11 cellular contexts compared by ENCODE assay signal in the genomic region with DNA sequence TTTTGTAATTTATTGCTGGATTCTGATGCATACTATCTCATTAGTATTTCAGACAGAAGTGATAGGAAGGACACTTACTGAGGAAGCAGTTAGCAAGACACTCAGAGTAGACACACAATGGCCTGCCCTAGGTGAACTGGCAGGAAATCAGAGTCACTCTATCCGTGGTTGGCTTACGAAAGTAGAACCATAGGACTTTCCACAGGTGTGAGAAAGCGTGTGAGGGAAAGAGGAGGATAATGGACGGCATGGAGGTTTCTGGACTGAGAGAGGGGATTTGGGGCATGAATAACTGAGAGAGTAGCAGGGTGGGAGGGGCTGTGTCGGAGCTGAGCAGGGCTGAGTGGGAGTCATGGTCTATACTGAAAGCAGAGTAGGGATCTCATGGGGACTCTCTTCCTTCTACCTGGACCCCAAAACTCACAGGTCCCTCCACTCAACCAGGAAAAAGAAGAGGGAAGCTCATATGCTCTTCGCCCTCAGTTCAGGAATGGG. TPM values are rescaled to one million over a fixed set of nuclear protein-coding genes. Genes with fewer than 3 reads are reported as not detected.
DNase-seq lines count a peak whose midpoint lies in the region; ATAC-seq and TF ChIP-seq lines count a peak whose summit lies in the region.
"Had no signal": no experiment of that assay in that cellular context is flagged by ENCODE, and none has a peak within 500 bp of the region (broad histone marks: within the 10 kb centered on the region; RNA-seq: fewer than 3 reads in every experiment).

No MANE protein-coding gene starts in this region.

- peak in 1 of 2 donors; percentile 49 for ATAC-seq in natural killer cell treated with Interleukin-12 subunit alpha and Interleukin-12 subunit beta and Interleukin-15 and Interleukin-18, amount 100 ng/mL, for 72 hours
- ATAC-seq in left ventricle myocardium superior, result no peak
- ATAC-seq: K562 had no signal

- intact Hi-C loops in activated T-helper 2 cell treated with anti-CD3 and anti-CD28 coated beads, Interferon-gamma antibody, Interleukin-2, Interleukin-4, amounts not matched to agents 10 μg/mL and 5 μg/mL and 100 μg/mL, durations not matched to agents 14 hours and 24 hours and 36 hours (cut with micrococcal nuclease), result no loop called here
- intact Hi-C loops in left ventricle myocardium superior (cut with micrococcal nuclease), result no loop called here
- intact Hi-C loops in dorsolateral prefrontal cortex (cut with DNase I), result no loop called here

- H3K4me1 Mint-ChIP-seq in activated T-helper 2 cell treated with anti-CD3 and anti-CD28 coated beads, Interferon-gamma antibody, Interleukin-2, Interleukin-4, amounts not matched to agents 10 μg/mL and 5 μg/mL and 100 μg/mL, durations not matched to agents 14 hours and 24 hours and 36 hours (ENCODE audit: low read depth), result peaks cover 23% of the 10 kb centered on the region
- H3K4me1 Mint-ChIP-seq in natural killer cell treated with Interleukin-12 subunit alpha and Interleukin-12 subunit beta and Interleukin-15 and Interleukin-18, amount 100 ng/mL, for 72 hours (ENCODE audit: low read depth in 2 of 2), result peaks cover 16% of the 10 kb centered on the region in 2 donors

- peak; percentile 34 for DNase-seq in NCI-H510A treated with DMSO at 0.1 percent for 48 hours (lab: John Stamatoyannopoulos, UW)
- no peak for DNase-seq in NCI-H510A (lab: John Stamatoyannopoulos, UW)
- DNase-seq in NCI-H146 treated with DMSO at 0.1 percent for 48 hours (lab: John Stamatoyannopoulos, UW; ENCODE audit: unreplicated experiment), result peak; percentile 48
- DNase-seq in activated T-helper 2 cell treated with anti-CD3 and anti-CD28 coated beads, Interferon-gamma antibody, Interleukin-2, Interleukin-4, amounts not matched to agents 10 μg/mL and 5 μg/mL and 100 μg/mL, durations not matched to agents 14 hours and 24 hours and 36 hours (ENCODE audit: low spot score), result no peak
- DNase-seq in natural killer cell treated with Interleukin-12 subunit alpha and Interleukin-12 subunit beta and Interleukin-15 and Interleukin-18, amount 100 ng/mL, for 72 hours (ENCODE audit: low spot score), result no peak
- no peak for DNase-seq in left ventricle myocardium superior
- no peak for DNase-seq in NCI-H1436 treated with DMSO at 0.1 percent for 48 hours (lab: John Stamatoyannopoulos, UW)
- no peak for DNase-seq in dorsolateral prefrontal cortex

- H3K36me3 Mint-ChIP-seq in activated T-helper 2 cell treated with anti-CD3 and anti-CD28 coated beads, Interferon-gamma antibody, Interleukin-2, Interleukin-4, amounts not matched to agents 10 μg/mL and 5 μg/mL and 100 μg/mL, durations not matched to agents 14 hours and 24 hours and 36 hours (ENCODE audit: low read depth), result no peaks in the 10 kb centered on the region
- H3K36me3 Mint-ChIP-seq in natural killer cell treated with Interleukin-12 subunit alpha and Interleukin-12 subunit beta and Interleukin-15 and Interleukin-18, amount 100 ng/mL, for 72 hours, result no peaks in the 10 kb centered on the region

- no peak overlapping the region for H3K4me3 ChIP-seq in dorsolateral prefrontal cortex
- H3K4me3 ChIP-seq: K562 had no signal

- H3K4me3 Mint-ChIP-seq in activated T-helper 2 cell treated with anti-CD3 and anti-CD28 coated beads, Interferon-gamma antibody, Interleukin-2, Interleukin-4, amounts not matched to agents 10 μg/mL and 5 μg/mL and 100 μg/mL, durations not matched to agents 14 hours and 24 hours and 36 hours (ENCODE audit: low read depth), result peak overlapping the region; percentile 24
- peak overlapping the region; percentile 73 for H3K4me3 Mint-ChIP-seq in natural killer cell treated with Interleukin-12 subunit alpha and Interleukin-12 subunit beta and Interleukin-15 and Interleukin-18, amount 100 ng/mL, for 72 hours
- H3K4me3 Mint-ChIP-seq: neural crest cell had no signal

- no peaks in the 10 kb centered on the region for H3K9me3 Mint-ChIP-seq in activated T-helper 2 cell treated with anti-CD3 and anti-CD28 coated beads, Interferon-gamma antibody, Interleukin-2, Interleukin-4, amounts not matched to agents 10 μg/mL and 5 μg/mL and 100 μg/mL, durations not matched to agents 14 hours and 24 hours and 36 hours
- H3K9me3 Mint-ChIP-seq in natural killer cell treated with Interleukin-12 subunit alpha and Interleukin-12 subunit beta and Interleukin-15 and Interleukin-18, amount 100 ng/mL, for 72 hours, result no peaks in the 10 kb centered on the region
- H3K9me3 Mint-ChIP-seq: neural crest cell had no signal

- peaks cover 5% of the 10 kb centered on the region for H3K27me3 Mint-ChIP-seq in activated T-helper 2 cell treated with anti-CD3 and anti-CD28 coated beads, Interferon-gamma antibody, Interleukin-2, Interleukin-4, amounts not matched to agents 10 μg/mL and 5 μg/mL and 100 μg/mL, durations not matched to agents 14 hours and 24 hours and 36 hours (ENCODE audit: low read depth)
- peaks cover 8 to 10% of the 10 kb centered on the region in 2 donors for H3K27me3 Mint-ChIP-seq in natural killer cell treated with Interleukin-12 subunit alpha and Interleukin-12 subunit beta and Interleukin-15 and Interleukin-18, amount 100 ng/mL, for 72 hours

- TF ChIP-seq CTCF in dorsolateral prefrontal cortex (IDR thresholded peaks at IDR 0.05 in 54 of 56, conservative IDR thresholded peaks at IDR 0.05 in 2 of 56; ENCODE audit: low read depth in 1 of 56, partially characterized antibody in 56 of 56), result no peak

- peak overlapping the region in 1 of 59 donors; percentile 19 for H3K27ac ChIP-seq in dorsolateral prefrontal cortex

- H3K27ac Mint-ChIP-seq in activated T-helper 2 cell treated with anti-CD3 and anti-CD28 coated beads, Interferon-gamma antibody, Interleukin-2, Interleukin-4, amounts not matched to agents 10 μg/mL and 5 μg/mL and 100 μg/mL, durations not matched to agents 14 hours and 24 hours and 36 hours, result peak overlapping the region; percentile 5
- H3K27ac Mint-ChIP-seq in natural killer cell treated with Interleukin-12 subunit alpha and Interleukin-12 subunit beta and Interleukin-15 and Interleukin-18, amount 100 ng/mL, for 72 hours, result peak overlapping the region; percentile 12 to 82

- H3K27me3 ChIP-seq in dorsolateral prefrontal cortex, result peaks cover 0 to 3% (median 0%) of the 10 kb centered on the region in 45 donors

RNA-seq across cellular contexts. Expression of gene EID2, which starts 18.7 kb away (rescaled TPM):
- total RNA-seq in activated T-helper 2 cell treated with anti-CD3 and anti-CD28 coated beads, Interferon-gamma antibody, Interleukin-2, Interleukin-4, amounts not matched to agents 10 μg/mL and 5 μg/mL and 100 μg/mL, durations not matched to agents 14 hours and 24 hours and 36 hours, result 17.2 and 18.3 TPM in 2 replicates
- 10 to 100 TPM; 10.4 to 11.4 TPM for total RNA-seq in natural killer cell treated with Interleukin-12 subunit alpha and Interleukin-12 subunit beta and Interleukin-15 and Interleukin-18, amount 100 ng/mL, for 72 hours
- total RNA-seq in left ventricle myocardium superior (9.9 TPM), dorsolateral prefrontal cortex (10 to 100 TPM; 12.7 to 42.3 (median 28.5) TPM)

RNA-seq across cellular contexts. Expression of gene EID2B, which starts 26.0 kb away (rescaled TPM):
- 3.5 and 4.1 TPM in 2 replicates for total RNA-seq in activated T-helper 2 cell treated with anti-CD3 and anti-CD28 coated beads, Interferon-gamma antibody, Interleukin-2, Interleukin-4, amounts not matched to agents 10 μg/mL and 5 μg/mL and 100 μg/mL, durations not matched to agents 14 hours and 24 hours and 36 hours
- 1 to 10 TPM; 1.9 to 5.4 TPM for total RNA-seq in natural killer cell treated with Interleukin-12 subunit alpha and Interleukin-12 subunit beta and Interleukin-15 and Interleukin-18, amount 100 ng/mL, for 72 hours
- 2.0 TPM for total RNA-seq in left ventricle myocardium superior
- total RNA-seq in dorsolateral prefrontal cortex, result 10 to 100 TPM in 94 of 120 experiments, 1 to 10 TPM in 26; 6.6 to 20.4 (median 12.6) TPM

RNA-seq across cellular contexts. Expression of gene LGALS13, which starts 43.7 kb away (rescaled TPM):
- total RNA-seq in activated T-helper 2 cell treated with anti-CD3 and anti-CD28 coated beads, Interferon-gamma antibody, Interleukin-2, Interleukin-4, amounts not matched to agents 10 μg/mL and 5 μg/mL and 100 μg/mL, durations not matched to agents 14 hours and 24 hours and 36 hours, result not detected in 2 replicates
- total RNA-seq in natural killer cell treated with Interleukin-12 subunit alpha and Interleukin-12 subunit beta and Interleukin-15 and Interleukin-18, amount 100 ng/mL, for 72 hours, result not detected
- total RNA-seq in left ventricle myocardium superior (not detected), dorsolateral prefrontal cortex (1 to 10 TPM in 1 of 120 experiments, not detected in 119; 1.0 TPM)
- total RNA-seq: NCI-H460, neural crest cell had no signal

RNA-seq across cellular contexts. Expression of gene SELENOV, which starts 43.7 kb away (rescaled TPM):
- total RNA-seq in activated T-helper 2 cell treated with anti-CD3 and anti-CD28 coated beads, Interferon-gamma antibody, Interleukin-2, Interleukin-4, amounts not matched to agents 10 μg/mL and 5 μg/mL and 100 μg/mL, durations not matched to agents 14 hours and 24 hours and 36 hours, result not detected in 2 replicates
- total RNA-seq in natural killer cell treated with Interleukin-12 subunit alpha and Interleukin-12 subunit beta and Interleukin-15 and Interleukin-18, amount 100 ng/mL, for 72 hours, result not detected
- total RNA-seq in left ventricle myocardium superior (not detected), dorsolateral prefrontal cortex (1 to 10 TPM in 12 of 120 experiments, under 1 TPM in 22, not detected in 86; 0.28 to 2.7 (median 0.81) TPM)
- total RNA-seq: NCI-H460, neural crest cell had no signal

RNA-seq across cellular contexts. Expression of gene DLL3, which starts 59.9 kb away (rescaled TPM):
- 1.6 and 1.8 TPM in 2 replicates for total RNA-seq in activated T-helper 2 cell treated with anti-CD3 and anti-CD28 coated beads, Interferon-gamma antibody, Interleukin-2, Interleukin-4, amounts not matched to agents 10 μg/mL and 5 μg/mL and 100 μg/mL, durations not matched to agents 14 hours and 24 hours and 36 hours
- under 1 TPM; 0.21 to 0.92 TPM for total RNA-seq in natural killer cell treated with Interleukin-12 subunit alpha and Interleukin-12 subunit beta and Interleukin-15 and Interleukin-18, amount 100 ng/mL, for 72 hours
- total RNA-seq in left ventricle myocardium superior (not detected), dorsolateral prefrontal cortex (1 to 10 TPM; 1.7 to 7.8 (median 3.7) TPM)

Comparison
In these comparisons a context has a peak if more than half of its experiments do, and no peak if none do; other contexts are left out.
1. DNase-seq: peak in NCI-H510A treated with DMSO at 0.1 percent for 48 hours (single experiment) and NCI-H146 treated with DMSO at 0.1 percent for 48 hours (single experiment); none in NCI-H510A (single experiment), activated T-helper 2 cell treated with anti-CD3 and anti-CD28 coated beads, Interferon-gamma antibody, Interleukin-2, Interleukin-4, amounts not matched to agents 10 μg/mL and 5 μg/mL and 100 μg/mL, durations not matched to agents 14 hours and 24 hours and 36 hours (single experiment), natural killer cell treated with Interleukin-12 subunit alpha and Interleukin-12 subunit beta and Interleukin-15 and Interleukin-18, amount 100 ng/mL, for 72 hours (single experiment), left ventricle myocardium superior (single experiment), NCI-H1436 treated with DMSO at 0.1 percent for 48 hours (single experiment) and dorsolateral prefrontal cortex (0 of 10).